In genomic region chr6:24664049-24664987, GRCh38 we compare ENCODE assay signal across 13 cellular contexts. TPM values are rescaled to one million over a fixed set of nuclear protein-coding genes. Genes with fewer than 3 reads are reported as not detected.
DNase-seq lines count a peak whose midpoint lies in the region; ATAC-seq, FAIRE-seq and TF ChIP-seq lines count a peak whose summit lies in the region.
"Had no signal": no experiment of that assay in that cellular context is flagged by ENCODE, and none has a peak within 500 bp of the region (broad histone marks: within the 10 kb centered on the region; RNA-seq: fewer than 3 reads in every experiment).

No MANE protein-coding gene starts in this region.

- POLR2A ChIA-PET in A549 (lab: Yijun Ruan, JAX): no interaction called here
- POLR2A ChIA-PET in RWPE1 (lab: Yijun Ruan, JAX; ENCODE audit: low non-redundant PET): no interaction called here

- peak overlapping the region; percentile 96 to 99 for H3K27ac ChIP-seq in A549
- peak overlapping the region; percentile 19; the same call in 1 of the 2 replicates for H3K27ac ChIP-seq in DND-41 (ENCODE audit: low read length)
- no peak overlapping the region for H3K27ac ChIP-seq in RWPE1
- H3K27ac ChIP-seq: C4-2B had no signal

- H3K36me3 Mint-ChIP-seq in activated T-helper 2 cell treated with anti-CD3 and anti-CD28 coated beads, Interferon-gamma antibody, Interleukin-2, Interleukin-4, amounts not matched to agents 10 μg/mL and 5 μg/mL and 100 μg/mL, durations not matched to agents 14 hours and 24 hours and 36 hours (ENCODE audit: low read depth): peaks cover 52% of the 10 kb centered on the region
- peaks cover 25% of the 10 kb centered on the region for H3K36me3 Mint-ChIP-seq in mesothelial cell of epicardium

- H3K4me3 Mint-ChIP-seq in activated T-helper 2 cell treated with anti-CD3 and anti-CD28 coated beads, Interferon-gamma antibody, Interleukin-2, Interleukin-4, amounts not matched to agents 10 μg/mL and 5 μg/mL and 100 μg/mL, durations not matched to agents 14 hours and 24 hours and 36 hours (ENCODE audit: low read depth): peak overlapping the region; percentile 31
- peak overlapping the region; percentile 92 for H3K4me3 Mint-ChIP-seq in mesothelial cell of epicardium

- no peaks in the 10 kb centered on the region for H4K20me1 ChIP-seq in DND-41 (ENCODE audit: insufficient read depth, low read length)

- TF ChIP-seq CTCF in A549 (IDR thresholded peaks at IDR 0.05): no peak
- TF ChIP-seq CTCF in DND-41 (IDR thresholded peaks at IDR 0.05; ENCODE audit: borderline replicate concordance, extremely low read depth, low read length, poor library complexity, severe bottlenecking): no peak
- no peak for TF ChIP-seq CTCF in mesothelial cell of epicardium (IDR thresholded peaks at IDR 0.05; ENCODE audit: unreplicated experiment)
- TF ChIP-seq CTCF in RWPE1 (conservative IDR thresholded peaks at IDR 0.05; ENCODE audit: low read depth): no peak

- TF ChIP-seq EP300 in A549 (IDR thresholded peaks at IDR 0.05): no peak

- no peak for TF ChIP-seq POLR2A in A549 (IDR thresholded peaks at IDR 0.05; ENCODE audit: low read length)

- no peak for TF ChIP-seq RAD21 in A549 (conservative IDR thresholded peaks at IDR 0.05 in 1 of 2, IDR thresholded peaks at IDR 0.05 in 1 of 2)

- CTCF ChIA-PET in A549 (lab: Yijun Ruan, JAX): interaction anchor here (3.2 kb wide), 1 partner anchor 83 kb away, joined by 15 read pairs; no protein-coding TSS in a partner anchor
- CTCF ChIA-PET in RWPE1 (lab: Yijun Ruan, JAX): interaction anchor here (0.6 kb wide), 1 partner anchor 668 kb away, joined by 3 read pairs; no protein-coding TSS in a partner anchor

- H3K4me1 Mint-ChIP-seq in activated T-helper 2 cell treated with anti-CD3 and anti-CD28 coated beads, Interferon-gamma antibody, Interleukin-2, Interleukin-4, amounts not matched to agents 10 μg/mL and 5 μg/mL and 100 μg/mL, durations not matched to agents 14 hours and 24 hours and 36 hours (ENCODE audit: low read depth): peaks cover 35% of the 10 kb centered on the region
- H3K4me1 Mint-ChIP-seq in mesothelial cell of epicardium: peaks cover 24% of the 10 kb centered on the region

- peaks cover 51% of the 10 kb centered on the region for H3K36me3 ChIP-seq in DND-41 (ENCODE audit: insufficient read depth, low read length)

- DNase-seq in A549 (ENCODE audit: low read depth in 1 of 2, low spot score in 1 of 2): no peak
- DNase-seq in DND-41: no peak
- no peak for DNase-seq in activated T-helper 2 cell treated with anti-CD3 and anti-CD28 coated beads, Interferon-gamma antibody, Interleukin-2, Interleukin-4, amounts not matched to agents 10 μg/mL and 5 μg/mL and 100 μg/mL, durations not matched to agents 14 hours and 24 hours and 36 hours (ENCODE audit: low spot score)
- no peak for DNase-seq in mesothelial cell of epicardium (ENCODE audit: low spot score in 2 of 2, unreplicated experiment in 2 of 2)
- no peak for DNase-seq in stimulated activated CD4-positive, alpha-beta T cell treated with anti-CD3 and anti-CD28 coated beads, Interleukin-4, amount 100 ng/mL, for 24 hours
- DNase-seq in dermis blood vessel endothelial cell: no peak
- DNase-seq in cardiac septum (ENCODE audit: low spot score): no peak
- DNase-seq in RWPE1 (ENCODE audit: low spot score): no peak
- DNase-seq: activated CD4-positive, CD25-positive, alpha-beta regulatory T cell treated with anti-CD3 and anti-CD28 coated beads, Interleukin-2, amount 50 U/mL, for 72 hours; Kasumi-1; occipital lobe; stimulated activated CD4-positive, alpha-beta T cell treated with anti-CD3 and anti-CD28 coated beads, Interleukin-2, amount 100 ng/mL, for 48 hours had no signal

- no peak overlapping the region for H3K27ac Mint-ChIP-seq in activated T-helper 2 cell treated with anti-CD3 and anti-CD28 coated beads, Interferon-gamma antibody, Interleukin-2, Interleukin-4, amounts not matched to agents 10 μg/mL and 5 μg/mL and 100 μg/mL, durations not matched to agents 14 hours and 24 hours and 36 hours
- H3K27ac Mint-ChIP-seq in mesothelial cell of epicardium: peak overlapping the region; percentile 48

- H3K4me3 ChIP-seq in A549 (peak overlapping the region; percentile 92), DND-41 (ENCODE audit: low read depth in 1 of 2, low read length in 2 of 2) (peak overlapping the region in 1 of 2 experiments; percentile 76; a peak in 2 of 4 replicates)

- H3K4me2 ChIP-seq in A549: peak overlapping the region; percentile 83
- peak overlapping the region; percentile 66 for H3K4me2 ChIP-seq in DND-41 (ENCODE audit: insufficient read depth, low read length)

- 69% methylated on average over 7 of the region's 7 CpGs for WGBS in A549 (ENCODE audit: missing lambda C conversion rate)

- no peaks in the 10 kb centered on the region for H3K27me3 Mint-ChIP-seq in activated T-helper 2 cell treated with anti-CD3 and anti-CD28 coated beads, Interferon-gamma antibody, Interleukin-2, Interleukin-4, amounts not matched to agents 10 μg/mL and 5 μg/mL and 100 μg/mL, durations not matched to agents 14 hours and 24 hours and 36 hours (ENCODE audit: low read depth)
- H3K27me3 Mint-ChIP-seq in mesothelial cell of epicardium (ENCODE audit: low read depth): no peaks in the 10 kb centered on the region

- ATAC-seq in A549 (no peak), DND-41 (ENCODE audit: insufficient read depth, low read depth) (no peak)

- H3K9me3 Mint-ChIP-seq in activated T-helper 2 cell treated with anti-CD3 and anti-CD28 coated beads, Interferon-gamma antibody, Interleukin-2, Interleukin-4, amounts not matched to agents 10 μg/mL and 5 μg/mL and 100 μg/mL, durations not matched to agents 14 hours and 24 hours and 36 hours: peaks cover 4% of the 10 kb centered on the region
- peaks cover 6% of the 10 kb centered on the region for H3K9me3 Mint-ChIP-seq in mesothelial cell of epicardium

- H2AFZ ChIP-seq in DND-41 (ENCODE audit: low read depth, low read length): no peak overlapping the region

- H3K79me2 ChIP-seq in DND-41 (ENCODE audit: insufficient read depth, low read length): peaks cover 68% of the 10 kb centered on the region

- H3K9me3 ChIP-seq in A549 (no peaks in the 10 kb centered on the region), DND-41 (ENCODE audit: insufficient read depth, low read length, severe bottlenecking) (no peaks in the 10 kb centered on the region)

- H3K4me1 ChIP-seq in A549: peaks cover 60% of the 10 kb centered on the region
- H3K4me1 ChIP-seq in DND-41 (ENCODE audit: insufficient read depth, low read length): peaks cover 35% of the 10 kb centered on the region

- no peaks in the 10 kb centered on the region for H3K27me3 ChIP-seq in DND-41 (ENCODE audit: insufficient read depth, low read length, poor library complexity)

- FAIRE-seq in A549 (lab: Jason Lieb, UNC): no peak

- intact Hi-C loops in activated T-helper 2 cell treated with anti-CD3 and anti-CD28 coated beads, Interferon-gamma antibody, Interleukin-2, Interleukin-4, amounts not matched to agents 10 μg/mL and 5 μg/mL and 100 μg/mL, durations not matched to agents 14 hours and 24 hours and 36 hours (cut with micrococcal nuclease): loop anchor here (10.0 kb wide), 1 partner anchor 170 kb away; the partner anchor contains the start of gene ALDH5A1
- intact Hi-C loops in cardiac septum (cut with DNase I): no loop called here

- no peak overlapping the region for H3K9ac ChIP-seq in DND-41 (ENCODE audit: low read depth, low read length)

RNA-seq across cellular contexts. Expression of gene TDP2, which starts 2.4 kb away (rescaled TPM):
- polyA plus RNA-seq in A549 (2011; rRNA removed) (69.7 and 91.7 TPM in 2 replicates), A549 (2017; fragmentation: RNase III; extraction: RNeasy Plus Mini Kit Qiagen cat#74134 plus additional on column Dnase treatment) (42.7 to 52.6 TPM (median 43.2 TPM) in 3 replicates)
- 26.4 and 30.0 TPM in 2 replicates for polyA plus RNA-seq in A549 (2012; cell fraction: cytosol; rRNA removed)
- polyA plus RNA-seq in A549 (2012; cell fraction: nucleus; rRNA removed): 13.2 and 24.3 TPM in 2 replicates
- polyA minus RNA-seq in A549 (2011; rRNA and poly(A)+ RNA removed): 22.2 and 31.2 TPM in 2 replicates
- total RNA-seq in activated T-helper 2 cell treated with anti-CD3 and anti-CD28 coated beads, Interferon-gamma antibody, Interleukin-2, Interleukin-4, amounts not matched to agents 10 μg/mL and 5 μg/mL and 100 μg/mL, durations not matched to agents 14 hours and 24 hours and 36 hours: 45.6 and 47.0 TPM in 2 replicates
- total RNA-seq in mesothelial cell of epicardium (24.8 to 26.7 TPM (median 25.2 TPM) in 3 replicates), dermis blood vessel endothelial cell (27.2 and 35.6 TPM in 2 replicates), cardiac septum (24.1 TPM)

RNA-seq across cellular contexts. Expression of gene ACOT13, which starts 2.6 kb away (rescaled TPM):
- polyA plus RNA-seq in A549 (2011; rRNA removed): 77.7 and 87.7 TPM in 2 replicates
- polyA plus RNA-seq in A549 (2012; cell fraction: cytosol; rRNA removed): 20.8 and 27.1 TPM in 2 replicates
- 5.0 and 6.6 TPM in 2 replicates for polyA plus RNA-seq in A549 (2012; cell fraction: nucleus; rRNA removed)
- 22.6 to 24.5 TPM (median 22.9 TPM) in 3 replicates for polyA plus RNA-seq in A549 (2017; fragmentation: RNase III; extraction: RNeasy Plus Mini Kit Qiagen cat#74134 plus additional on column Dnase treatment)
- 6.9 and 9.0 TPM in 2 replicates for polyA minus RNA-seq in A549 (2011; rRNA and poly(A)+ RNA removed)
- 30.2 and 36.6 TPM in 2 replicates for total RNA-seq in activated T-helper 2 cell treated with anti-CD3 and anti-CD28 coated beads, Interferon-gamma antibody, Interleukin-2, Interleukin-4, amounts not matched to agents 10 μg/mL and 5 μg/mL and 100 μg/mL, durations not matched to agents 14 hours and 24 hours and 36 hours
- 18.7 to 19.8 TPM (median 19.1 TPM) in 3 replicates for total RNA-seq in mesothelial cell of epicardium
- 3.7 and 9.2 TPM in 2 replicates for total RNA-seq in dermis blood vessel endothelial cell
- total RNA-seq in cardiac septum: 40.5 TPM

RNA-seq across cellular contexts. Expression of gene KIAA0319, which starts 18.3 kb away (rescaled TPM):
- polyA plus RNA-seq in A549 (2011; rRNA removed) (5.2 and 5.9 TPM in 2 replicates), A549 (2017; fragmentation: RNase III; extraction: RNeasy Plus Mini Kit Qiagen cat#74134 plus additional on column Dnase treatment) (1.7 to 2.4 TPM (median 2.4 TPM) in 3 replicates)
- polyA plus RNA-seq in A549 (2012; cell fraction: cytosol; rRNA removed): 2.0 and 2.1 TPM in 2 replicates
- polyA plus RNA-seq in A549 (2012; cell fraction: nucleus; rRNA removed): 4.9 and 6.3 TPM in 2 replicates
- 5.8 and 6.4 TPM in 2 replicates for polyA minus RNA-seq in A549 (2011; rRNA and poly(A)+ RNA removed)
- not detected in 2 replicates for total RNA-seq in activated T-helper 2 cell treated with anti-CD3 and anti-CD28 coated beads, Interferon-gamma antibody, Interleukin-2, Interleukin-4, amounts not matched to agents 10 μg/mL and 5 μg/mL and 100 μg/mL, durations not matched to agents 14 hours and 24 hours and 36 hours
- total RNA-seq in mesothelial cell of epicardium (0.02 TPM in 1 of 3 replicates, not detected in the others), dermis blood vessel endothelial cell (0.05 TPM in 1 of 2 replicates, not detected in the other), cardiac septum (0.05 TPM)

RNA-seq across cellular contexts. Expression of gene C6orf62, which starts 54.6 kb away (rescaled TPM):
- polyA plus RNA-seq in A549 (2011; rRNA removed): 67.5 and 73.4 TPM in 2 replicates
- polyA plus RNA-seq in A549 (2012; cell fraction: cytosol; rRNA removed): 17.7 and 20.3 TPM in 2 replicates
- 10.0 and 13.6 TPM in 2 replicates for polyA plus RNA-seq in A549 (2012; cell fraction: nucleus; rRNA removed)
- 66.3 to 75.5 TPM (median 66.6 TPM) in 3 replicates for polyA plus RNA-seq in A549 (2017; fragmentation: RNase III; extraction: RNeasy Plus Mini Kit Qiagen cat#74134 plus additional on column Dnase treatment)
- polyA minus RNA-seq in A549 (2011; rRNA and poly(A)+ RNA removed): 48.1 and 51.3 TPM in 2 replicates
- total RNA-seq in activated T-helper 2 cell treated with anti-CD3 and anti-CD28 coated beads, Interferon-gamma antibody, Interleukin-2, Interleukin-4, amounts not matched to agents 10 μg/mL and 5 μg/mL and 100 μg/mL, durations not matched to agents 14 hours and 24 hours and 36 hours: 117 and 122 TPM in 2 replicates
- 60.5 to 61.9 TPM (median 61.0 TPM) in 3 replicates for total RNA-seq in mesothelial cell of epicardium
- 111 and 205 TPM in 2 replicates for total RNA-seq in dermis blood vessel endothelial cell
- 48.2 TPM for total RNA-seq in cardiac septum
